ENCODE assay signal across 23 cellular contexts in the genomic region with DNA sequence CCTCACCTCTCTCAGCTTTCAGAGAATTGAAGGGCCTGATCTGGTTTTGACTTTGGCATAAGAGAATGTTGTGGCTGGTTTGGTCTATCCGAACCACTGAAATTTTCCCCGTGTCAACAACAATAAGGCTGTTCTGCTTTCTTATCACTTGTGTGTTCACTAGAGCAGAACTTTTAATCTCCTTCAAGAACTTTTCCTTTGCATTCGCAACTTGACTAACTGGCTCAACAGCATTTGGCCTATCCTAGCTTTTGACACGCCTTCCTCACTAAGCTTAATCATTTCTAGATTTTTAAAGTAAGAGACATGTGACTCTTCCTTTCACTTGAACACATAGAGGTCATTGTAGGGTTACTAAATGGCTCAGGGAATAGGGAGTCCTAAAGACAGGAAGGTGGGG. TPM values are rescaled to one million over a fixed set of nuclear protein-coding genes. Genes with fewer than 3 reads are reported as not detected.
DNase-seq lines count a peak whose midpoint lies in the region; ATAC-seq and TF ChIP-seq lines count a peak whose summit lies in the region.
"Had no signal": no experiment of that assay in that cellular context is flagged by ENCODE, and none has a peak within 500 bp of the region (broad histone marks: within the 10 kb centered on the region; RNA-seq: fewer than 3 reads in every experiment).

No MANE protein-coding gene starts in this region.

- H3K4me2 ChIP-seq in smooth muscle cell = no peak overlapping the region

- H3K79me2 ChIP-seq in smooth muscle cell (ENCODE audit: low read depth) = no peaks in the 10 kb centered on the region

- no peak for TF ChIP-seq CTCF in upper lobe of left lung (IDR thresholded peaks at IDR 0.05)
- no peak for TF ChIP-seq CTCF in smooth muscle cell (IDR thresholded peaks at IDR 0.05; ENCODE audit: borderline replicate concordance, insufficient read depth, poor library complexity, severe bottlenecking)

- H3K27me3 ChIP-seq in upper lobe of left lung (peaks cover 0 to 3% (median 0%) of the 10 kb centered on the region in 4 donors), smooth muscle cell (ENCODE audit: low read depth) (no peaks in the 10 kb centered on the region)
- H3K27me3 ChIP-seq: right lobe of liver had no signal

- no peak overlapping the region for H3K27ac ChIP-seq in epithelial cell of prostate
- H3K27ac ChIP-seq in upper lobe of left lung = peak overlapping the region; percentile 36 to 77 (median 61)
- no peak overlapping the region for H3K27ac ChIP-seq in smooth muscle cell (ENCODE audit: low read depth)
- H3K27ac ChIP-seq: gastrocnemius medialis, right lobe of liver had no signal

- H3F3A ChIP-seq in smooth muscle cell (ENCODE audit: low read depth) = no peaks in the 10 kb centered on the region

- peak in 1 of 2 donors; percentile 31 for ATAC-seq in upper lobe of left lung (ENCODE audit: low FRiP score in 2 of 2)
- ATAC-seq: activated CD8-positive, alpha-beta T cell treated with anti-CD3 and anti-CD28 coated beads for 36 hours; gastrocnemius medialis; HepG2; Panc1; right lobe of liver had no signal

- WGBS in upper lobe of left lung, 2 donors = 68 to 77% methylated on average over 4 of the region's 4 CpGs
- WGBS in smooth muscle cell (ENCODE audit: low lambda C conversion rate) = 76% methylated on average over 4 of the region's 4 CpGs

- H3K4me3 ChIP-seq in upper lobe of left lung (no peak overlapping the region), smooth muscle cell (no peak overlapping the region)
- H3K4me3 ChIP-seq: gastrocnemius medialis, right lobe of liver had no signal

- no peak for TF ChIP-seq POLR2A in upper lobe of left lung (IDR thresholded peaks at IDR 0.05)

- peak in 1 of 4 donors; percentile 62 for TF ChIP-seq EP300 in upper lobe of left lung (IDR thresholded peaks at IDR 0.05)

- H2AFZ ChIP-seq in smooth muscle cell (ENCODE audit: low read depth) = no peak overlapping the region

- H4K20me1 ChIP-seq in smooth muscle cell (ENCODE audit: low read depth) = no peaks in the 10 kb centered on the region

- no peak overlapping the region for H3K9ac ChIP-seq in smooth muscle cell (ENCODE audit: low read depth)

- peak; percentile 10 for DNase-seq in DMS79 treated with DMSO at 0.1 percent for 48 hours (lab: John Stamatoyannopoulos, UW)
- no peak for DNase-seq in DMS79 (lab: John Stamatoyannopoulos, UW)
- DNase-seq in epithelial cell of prostate (ENCODE audit: low read depth, low spot score) = peak; percentile 18
- peak; percentile 68 for DNase-seq in mucosa of gallbladder (ENCODE audit: low spot score)
- peak in 1 of 2 donors; percentile 52 for DNase-seq in upper lobe of left lung
- no peak for DNase-seq in NCI-H526 (lab: John Stamatoyannopoulos, UW)
- no peak for DNase-seq in smooth muscle cell (lab: John Stamatoyannopoulos, UW; ENCODE audit: unreplicated experiment)
- no peak for DNase-seq in NCI-H2227 (lab: John Stamatoyannopoulos, UW; ENCODE audit: unreplicated experiment)
- DNase-seq: 8988T; activated CD8-positive, alpha-beta T cell treated with anti-CD3 and anti-CD28 coated beads for 36 hours; activated naive CD4-positive, alpha-beta T cell treated with anti-CD3 and anti-CD28 coated beads, Interleukin-2, amount 50 U/mL, for 16 hours; activated T-cell treated with anti-CD3 and anti-CD28 coated beads, Interleukin-2, amount 50 U/mL, for 24 hours; cortex of kidney; gastrocnemius medialis; H7; NCI-H1436; right lobe of liver; stimulated activated naive CD4-positive, alpha-beta T cell treated with Interleukin-2 at 50 U/mL for 16 hours had no signal

- H3K4me1 ChIP-seq in upper lobe of left lung = peaks cover 1 to 19% (median 4%) of the 10 kb centered on the region in 4 donors
- no peaks in the 10 kb centered on the region for H3K4me1 ChIP-seq in smooth muscle cell (ENCODE audit: low read depth)
- H3K4me1 ChIP-seq: right lobe of liver had no signal

- H3K36me3 ChIP-seq in upper lobe of left lung (no peaks in the 10 kb centered on the region), smooth muscle cell (ENCODE audit: low read depth) (no peaks in the 10 kb centered on the region)
- H3K36me3 ChIP-seq: gastrocnemius medialis, right lobe of liver had no signal

- H3K9me3 ChIP-seq in upper lobe of left lung = no peaks in the 10 kb centered on the region
- no peaks in the 10 kb centered on the region for H3K9me3 ChIP-seq in smooth muscle cell (replicated peaks; ENCODE audit: low read depth)
- H3K9me3 ChIP-seq: gastrocnemius medialis, right lobe of liver had no signal

RNA-seq across cellular contexts. Expression of gene EDDM3A, which starts 25.9 kb away (rescaled TPM):
- total RNA-seq in mucosa of gallbladder = not detected
- total RNA-seq in upper lobe of left lung = not detected
- not detected in 2 replicates for total RNA-seq in smooth muscle cell
- not detected in 2 replicates for polyA plus RNA-seq in smooth muscle cell
- total RNA-seq: activated CD8-positive, alpha-beta T cell treated with anti-CD3 and anti-CD28 coated beads for 36 hours; astrocyte; endothelial cell of umbilical vein; gastrocnemius medialis; H7; HepG2; omental fat pad; right lobe of liver had no signal
- polyA plus RNA-seq: endothelial cell of umbilical vein, HepG2 had no signal

RNA-seq across cellular contexts. Expression of gene ANG, which starts 31.2 kb away (rescaled TPM):
- total RNA-seq in mucosa of gallbladder (110 TPM), upper lobe of left lung (10 to 100 TPM; 16.8 to 47.4 (median 29.5) TPM), smooth muscle cell (7.1 and 13.8 TPM in 2 replicates)
- 19.5 TPM in 2 replicates for polyA plus RNA-seq in smooth muscle cell

RNA-seq across cellular contexts. Expression of gene RNASE4, which starts 35.4 kb away (rescaled TPM):
- 135 TPM for total RNA-seq in mucosa of gallbladder
- 100 to 1,000 TPM in 1 of 6 donors, 10 to 100 TPM in 5; 14.7 to 108 (median 26.7) TPM for total RNA-seq in upper lobe of left lung
- 34.8 and 41.8 TPM in 2 replicates for total RNA-seq in smooth muscle cell
- 20.1 and 28.6 TPM in 2 replicates for polyA plus RNA-seq in smooth muscle cell

RNA-seq across cellular contexts. Expression of gene EDDM3B, which starts 48.4 kb away (rescaled TPM):
- total RNA-seq in mucosa of gallbladder (not detected), upper lobe of left lung (not detected), smooth muscle cell (not detected in 2 replicates)
- not detected in 2 replicates for polyA plus RNA-seq in smooth muscle cell
- total RNA-seq: activated CD8-positive, alpha-beta T cell treated with anti-CD3 and anti-CD28 coated beads for 36 hours; astrocyte; endothelial cell of umbilical vein; gastrocnemius medialis; H7; HepG2; omental fat pad; right lobe of liver had no signal
- polyA plus RNA-seq: endothelial cell of umbilical vein, HepG2 had no signal

Comparison
In these comparisons a context has a peak if more than half of its experiments do, and no peak if none do; other contexts are left out.
1. DNase-seq: peak in DMS79 treated with DMSO at 0.1 percent for 48 hours (single experiment), epithelial cell of prostate (single experiment) and mucosa of gallbladder (single experiment); none in DMS79 (single experiment), NCI-H526 (0 of 2), smooth muscle cell (single experiment) and NCI-H2227 (single experiment).
2. H3K27ac ChIP-seq: peak in upper lobe of left lung (4 of 4); none in epithelial cell of prostate (single experiment) and smooth muscle cell (single experiment).